ENCODE assay signal across 9 cellular contexts in genomic region chr11:19714387-19715363, GRCh38. TPM values are rescaled to one million over a fixed set of nuclear protein-coding genes. Genes with fewer than 3 reads are reported as not detected.
DNase-seq lines count a peak whose midpoint lies in the region; ATAC-seq lines count a peak whose summit lies in the region.
"Had no signal": no experiment of that assay in that cellular context is flagged by ENCODE, and none has a peak within 500 bp of the region (broad histone marks: within the 10 kb centered on the region; RNA-seq: fewer than 3 reads in every experiment).

No MANE protein-coding gene starts in this region.

- H2BK5ac ChIP-seq in trophoblast cell (ENCODE audit: low read depth, low read length, poor library complexity) = no peak overlapping the region

- H3K4me1 Mint-ChIP-seq in activated T-cell treated with anti-CD3 and anti-CD28 coated beads, Interleukin-2, amount 50 U/mL, for 24 hours (ENCODE audit: low read depth) = peaks cover 25% of the 10 kb centered on the region

- ATAC-seq in HG03469 (IDR thresholded peaks at IDR 0.05; ENCODE audit: unreplicated experiment) (no peak), GM19035 (IDR thresholded peaks at IDR 0.05; ENCODE audit: unreplicated experiment) (no peak)

- no peak overlapping the region for H3K14ac ChIP-seq in trophoblast cell (ENCODE audit: low read length)

- no peak overlapping the region for H2BK120ac ChIP-seq in trophoblast cell (ENCODE audit: insufficient read depth, low read length, poor library complexity)

- H3K9me3 ChIP-seq in trophoblast cell (ENCODE audit: insufficient read depth, low read depth, low read length) = peaks cover 6% of the 10 kb centered on the region

- H3K27me3 ChIP-seq in trophoblast cell (ENCODE audit: insufficient read depth, low read length) = peaks cover 16% of the 10 kb centered on the region

- peak overlapping the region; percentile 63 for H3K4me3 Mint-ChIP-seq in activated T-cell treated with anti-CD3 and anti-CD28 coated beads, Interleukin-2, amount 50 U/mL, for 24 hours

- H4K91ac ChIP-seq in trophoblast cell (ENCODE audit: low read depth, low read length) = no peak overlapping the region

- no peak overlapping the region for H3K4ac ChIP-seq in trophoblast cell (ENCODE audit: low read depth, low read length)

- peaks cover 53% of the 10 kb centered on the region for H3K27me3 Mint-ChIP-seq in activated T-cell treated with anti-CD3 and anti-CD28 coated beads, Interleukin-2, amount 50 U/mL, for 24 hours

- no peak overlapping the region for H3K23ac ChIP-seq in trophoblast cell (ENCODE audit: low read length)

- H3K79me2 ChIP-seq in trophoblast cell (ENCODE audit: control insufficient read depth, insufficient read depth, low read length, poor library complexity) = no peaks in the 10 kb centered on the region

- H3K79me1 ChIP-seq in trophoblast cell (ENCODE audit: low read length) = peaks cover 8% of the 10 kb centered on the region

- no peak overlapping the region for H4K12ac ChIP-seq in trophoblast cell (ENCODE audit: low read depth, low read length)

- no peaks in the 10 kb centered on the region for H3K36me3 ChIP-seq in trophoblast cell (ENCODE audit: control insufficient read depth in 1 of 2, insufficient read depth in 2 of 2, low read length in 2 of 2)

- no peak overlapping the region for H4K8ac ChIP-seq in trophoblast cell (ENCODE audit: low read depth, low read length)

- H3K27ac Mint-ChIP-seq in activated T-cell treated with anti-CD3 and anti-CD28 coated beads, Interleukin-2, amount 50 U/mL, for 24 hours = no peak overlapping the region

- no peak overlapping the region for H2AK5ac ChIP-seq in trophoblast cell (ENCODE audit: low read length)

- DNase-seq in DMS 273 (lab: John Stamatoyannopoulos, UW; ENCODE audit: unreplicated experiment) = peak; percentile 78
- DNase-seq in DMS 273 treated with DMSO at 0.1 percent for 48 hours (lab: John Stamatoyannopoulos, UW) = no peak
- no peak for DNase-seq in activated T-cell treated with anti-CD3 and anti-CD28 coated beads, Interleukin-2, amount 50 U/mL, for 24 hours
- DNase-seq in head of caudate nucleus = peak in 39 of 42 donors; percentile 22 to 80 (median 54)
- peak; percentile 60 to 61 for DNase-seq in trophoblast cell
- DNase-seq in SKM-1 treated with dmso at 0.1 percent for 144 hours (lab: John Stamatoyannopoulos, UW; ENCODE audit: unreplicated experiment) = no peak

- H2BK12ac ChIP-seq in trophoblast cell (ENCODE audit: low read length) = no peak overlapping the region

- no peak overlapping the region for H3K27ac ChIP-seq in trophoblast cell (ENCODE audit: low read depth, low read length)
- H3K27ac ChIP-seq: 22Rv1 had no signal

- H2AFZ ChIP-seq in trophoblast cell (ENCODE audit: insufficient read depth, low read length, poor library complexity) = peak overlapping the region; percentile 32

- peaks cover 20 to 31% of the 10 kb centered on the region in 2 experiments for H3K4me1 ChIP-seq in trophoblast cell (ENCODE audit: control insufficient read depth in 1 of 2, insufficient read depth in 2 of 2, low read length in 2 of 2)

- H3K4me2 ChIP-seq in trophoblast cell (ENCODE audit: low read length) = peak overlapping the region; percentile 91

- no peak overlapping the region for H3K18ac ChIP-seq in trophoblast cell (ENCODE audit: low read length)

- no peaks in the 10 kb centered on the region for H3K9me3 Mint-ChIP-seq in activated T-cell treated with anti-CD3 and anti-CD28 coated beads, Interleukin-2, amount 50 U/mL, for 24 hours

- no peaks in the 10 kb centered on the region for H3K36me3 Mint-ChIP-seq in activated T-cell treated with anti-CD3 and anti-CD28 coated beads, Interleukin-2, amount 50 U/mL, for 24 hours (ENCODE audit: low read depth)

- H3K4me3 ChIP-seq in trophoblast cell (ENCODE audit: low read depth, low read length) = peak overlapping the region; percentile 57

- WGBS in trophoblast cell (ENCODE audit: extremely low coverage, insufficient coverage, insufficient read length) = no CpG with 5 or more reads among the region's 25 CpGs

- intact Hi-C loops in head of caudate nucleus (cut with DNase I) = no loop called here

- no peak overlapping the region for H3K9ac ChIP-seq in trophoblast cell (ENCODE audit: low read length)

RNA-seq across cellular contexts. Expression of gene NAV2, which starts 2.0 kb away (rescaled TPM):
- polyA plus RNA-seq in trophoblast cell (2013) = 36.1 and 37.2 TPM in 2 replicates

Comparison
In these comparisons a context has a peak if more than half of its experiments do, and no peak if none do; other contexts are left out.
1. DNase-seq: peak in DMS 273 (single experiment), head of caudate nucleus (39 of 42) and trophoblast cell (2 of 2); none in DMS 273 treated with DMSO at 0.1 percent for 48 hours (single experiment), activated T-cell treated with anti-CD3 and anti-CD28 coated beads, Interleukin-2, amount 50 U/mL, for 24 hours (single experiment) and SKM-1 treated with dmso at 0.1 percent for 144 hours (single experiment).